Comparison of ENCODE assay signal across 8 cellular contexts in genomic region chr11:72352859-72353551, GRCh38.
DNase-seq lines count a peak whose midpoint lies in the region; ATAC-seq, FAIRE-seq and TF ChIP-seq lines count a peak whose summit lies in the region.

No MANE protein-coding gene starts in this region.

- intact Hi-C loops in K562 (cut with micrococcal nuclease) (loop anchor here (5.0 kb wide), 1 partner anchor 79 kb away; the partner anchor contains the start of gene CLPB), prostate gland (cut with DNase I) (no loop called here)

- H3K27me3 ChIP-seq in K562 (ENCODE audit: control insufficient read depth in 2 of 2, insufficient read depth in 2 of 2, low read length in 2 of 2) (no peaks in the 10 kb centered on the region), prostate gland (replicated peaks; ENCODE audit: insufficient read depth) (no peaks in the 10 kb centered on the region)

- 70% methylated on average over 6 of the region's 6 CpGs for WGBS in K562 (ENCODE audit: insufficient coverage, low coverage, missing lambda C conversion rate)
- 48% methylated on average over 6 of the region's 6 CpGs for WGBS in prostate gland

- H3K4me2 ChIP-seq in K562 (ENCODE audit: insufficient read depth, low read length): no peak overlapping the region

- peak; percentile 55 for FAIRE-seq in K562 (lab: Jason Lieb, UNC)

- no TSS peak for BruUV-seq in K562 (replicated peaks; lab: Mats Ljungman, UMichigan)

- in situ Hi-C loops in K562 (cut with MboI): no loop called here

- peaks cover 14% of the 10 kb centered on the region; the same call in 2 of the 3 replicates for H3K36me3 ChIP-seq in K562 (ENCODE audit: control insufficient read depth, insufficient read depth, low read length)
- H3K36me3 ChIP-seq in prostate gland: no peaks in the 10 kb centered on the region

- peaks cover 12% of the 10 kb centered on the region for H3K36me3 Mint-ChIP-seq in T-helper 17 cell (ENCODE audit: low read depth)

- H3K79me2 ChIP-seq in K562 (ENCODE audit: control insufficient read depth, insufficient read depth, low read length): no peaks in the 10 kb centered on the region

- no peak for TF ChIP-seq EP300 in K562 (IDR thresholded peaks at IDR 0.05; ENCODE audit: low read length)

- H3K27ac ChIP-seq in K562 (ENCODE audit: extremely low read depth, low read depth, low read length) (no peak overlapping the region), prostate gland (no peak overlapping the region)

- H3K4me3 ChIP-seq in K562: no peak overlapping the region
- no peak overlapping the region for H3K4me3 ChIP-seq in prostate gland

- H3K9me1 ChIP-seq in K562 (ENCODE audit: control insufficient read depth, insufficient read depth, low read length): no peaks in the 10 kb centered on the region

- TF ChIP-seq CTCF in K562 (IDR thresholded peaks at IDR 0.05 in 2 of 3, conservative IDR thresholded peaks at IDR 0.05 in 1 of 3; ENCODE audit: insufficient read depth in 2 of 3, low read depth in 1 of 3, low read length in 3 of 3) (peak; percentile 35 to 55 (median 44); a peak in 5 of 6 replicates), prostate gland (IDR thresholded peaks at IDR 0.05) (peak in 2 of 4 experiments; percentile 31)

- H3K27me3 Mint-ChIP-seq in T-helper 17 cell: no peaks in the 10 kb centered on the region

- TF ChIP-seq RAD21 in K562 (CRISPR knock-in tag; conservative IDR thresholded peaks at IDR 0.05 in 1 of 2, IDR thresholded peaks at IDR 0.05 in 1 of 2): peak in 1 of 2 experiments; percentile 70; a peak in 3 of 4 replicates

- H4K20me1 ChIP-seq in K562 (replicated peaks; ENCODE audit: control insufficient read depth, insufficient read depth, low read length): no peaks in the 10 kb centered on the region

- H3K9ac ChIP-seq in K562 (ENCODE audit: insufficient read depth in 1 of 2, low read depth in 2 of 2, low read length in 2 of 2): no peak overlapping the region

- no peak overlapping the region for H3K4me3 Mint-ChIP-seq in T-helper 17 cell

- POLR2A ChIA-PET in K562 (lab: Yijun Ruan, JAX): interaction anchor here (1.7 kb wide), 1 partner anchor 26 kb away, joined by 4 read pairs; no protein-coding TSS in a partner anchor

- H3K4me1 ChIP-seq in K562 (replicated peaks in 1 of 2; ENCODE audit: control insufficient read depth in 2 of 2, insufficient read depth in 2 of 2, low read length in 2 of 2) (peaks cover 0 to 10% of the 10 kb centered on the region in 2 experiments; a peak in 3 of 5 replicates), prostate gland (replicated peaks) (no peaks in the 10 kb centered on the region)

- DNase-seq in EL (peak; percentile 86), GM19238 (ENCODE audit: insufficient read length, low spot score) (peak; percentile 22), K562 (ENCODE audit: extremely low read depth in 1 of 4, low spot score in 3 of 4) (peak in 3 of 4 experiments; percentile 8 to 44 (median 26)), prostate gland (ENCODE audit: low spot score) (peak; percentile 5), NCI-H774 (lab: John Stamatoyannopoulos, UW) (no peak), T-helper 17 cell (no peak)
- DNase-seq in effector CD4-positive, alpha-beta T cell: no peak

- H3K4me1 Mint-ChIP-seq in T-helper 17 cell: peaks cover 14% of the 10 kb centered on the region

- no peak overlapping the region for H3K27ac Mint-ChIP-seq in T-helper 17 cell

- H3K9me3 ChIP-seq in K562 (replicated peaks; ENCODE audit: control insufficient read depth, insufficient read depth, low read depth, low read length) (no peaks in the 10 kb centered on the region), prostate gland (no peaks in the 10 kb centered on the region), T-helper 17 cell (ENCODE audit: control insufficient read depth, low read length, poor library complexity, severe bottlenecking) (no peaks in the 10 kb centered on the region)

- peak; percentile 66 for ATAC-seq in HG03460 (IDR thresholded peaks at IDR 0.05; ENCODE audit: unreplicated experiment)
- ATAC-seq in K562: peak; percentile 58
- ATAC-seq in T-helper 17 cell: no peak

- CTCF ChIA-PET in K562 (lab: Yijun Ruan, JAX; ENCODE audit: low intra/inter-chr PET ratio): interaction anchor here (0.7 to 1.3 kb wide), 2 partner anchors 9 to 61 kb away, joined by 3 to 4 read pairs; no protein-coding TSS in a partner anchor

- TF ChIP-seq POLR2A in K562 (conservative IDR thresholded peaks at IDR 0.05) (no peak), prostate gland (IDR thresholded peaks at IDR 0.05) (no peak)

- H2AFZ ChIP-seq in K562 (ENCODE audit: low read depth, low read length): no peak overlapping the region

TF ChIP-seq in K562, 482 proteins besides CTCF, POLR2A, EP300 and RAD21:
- TF ChIP-seq TFAP4 (CRISPR knock-in tag; IDR thresholded peaks at IDR 0.05; ENCODE audit: borderline replicate concordance): peak; percentile 46; the same call in 1 of the 2 replicates
- no peak for TF ChIP-seq ZNF583 (CRISPR knock-in tag; IDR thresholded peaks at IDR 0.05)

Comparison
In these comparisons a context has a peak if more than half of its experiments do, and no peak if none do; other contexts are left out.
1. DNase-seq: peak in EL (single experiment), GM19238 (single experiment), K562 (3 of 4) and prostate gland (single experiment); none in effector CD4-positive, alpha-beta T cell (single experiment), NCI-H774 (single experiment) and T-helper 17 cell (0 of 3).